19 cellular contexts compared by ENCODE assay signal in the genomic region with DNA sequence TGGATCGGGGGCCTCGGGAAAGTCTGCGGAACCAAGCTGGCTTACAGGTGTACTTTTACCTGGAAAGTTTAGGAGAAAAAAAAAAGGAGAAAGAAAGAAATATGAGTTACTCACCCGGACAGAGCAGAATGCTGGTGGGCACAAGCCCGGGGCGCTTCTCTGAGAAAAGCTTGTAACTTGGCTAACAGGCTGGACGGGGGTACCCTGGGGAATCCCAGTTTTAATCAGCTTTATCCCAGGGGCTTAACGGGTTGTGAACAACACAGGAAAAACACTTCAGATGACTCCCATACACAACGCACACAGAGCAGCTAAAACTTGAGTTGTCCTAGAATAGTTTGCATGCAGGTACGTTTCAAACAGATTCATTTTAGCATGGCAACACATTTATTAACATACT. TPM values are rescaled to one million over a fixed set of nuclear protein-coding genes. Genes with fewer than 3 reads are reported as not detected.
A peak's percentile ranks its signal among the peaks of the same experiment; 100 is the strongest.
DNase-seq lines count a peak whose midpoint lies in the region; ATAC-seq and TF ChIP-seq lines count a peak whose summit lies in the region.
"Had no signal": no experiment of that assay in that cellular context is flagged by ENCODE, and none has a peak within 500 bp of the region (broad histone marks: within the 10 kb centered on the region; RNA-seq: fewer than 3 reads in every experiment).

No MANE protein-coding gene starts in this region.

- H3K4me3 Mint-ChIP-seq in natural killer cell (peak overlapping the region; percentile 42), activated B cell treated with CpG ODN at 0.5 μM for 24 hours (peak overlapping the region; percentile 28)
- H3K4me3 Mint-ChIP-seq in natural killer cell treated with Interleukin-12 subunit alpha and Interleukin-12 subunit beta and Interleukin-15 and Interleukin-18, amount 100 ng/mL, for 72 hours: no peak overlapping the region
- peak overlapping the region in 4 of 10 donors; percentile 13 to 43 (median 20) for H3K4me3 Mint-ChIP-seq in naive thymus-derived CD8-positive, alpha-beta T cell
- H3K4me3 Mint-ChIP-seq: activated CD4-positive, alpha-beta T cell treated with anti-CD3 and anti-CD28 coated beads for 36 hours; dendritic cell treated with granulocyte-macrophage colony-stimulating factor and Interleukin-4, amounts not matched to agents 40 ng/mL and 50 ng/mL, for 4 days had no signal

- H3K9me3 ChIP-seq in body of pancreas: no peaks in the 10 kb centered on the region
- H3K9me3 ChIP-seq: SK-N-SH, testis had no signal

- peaks cover 27% of the 10 kb centered on the region for H3K4me1 ChIP-seq in body of pancreas

- H3K27ac Mint-ChIP-seq in natural killer cell (no peak overlapping the region), activated B cell treated with CpG ODN at 0.5 μM for 24 hours (peak overlapping the region; percentile 18)
- no peak overlapping the region for H3K27ac Mint-ChIP-seq in natural killer cell treated with Interleukin-12 subunit alpha and Interleukin-12 subunit beta and Interleukin-15 and Interleukin-18, amount 100 ng/mL, for 72 hours
- H3K27ac Mint-ChIP-seq in naive thymus-derived CD8-positive, alpha-beta T cell: peak overlapping the region in 8 of 10 donors; percentile 59 to 92 (median 76)
- H3K27ac Mint-ChIP-seq: activated CD4-positive, alpha-beta T cell treated with anti-CD3 and anti-CD28 coated beads for 36 hours; dendritic cell treated with granulocyte-macrophage colony-stimulating factor and Interleukin-4, amounts not matched to agents 40 ng/mL and 50 ng/mL, for 4 days had no signal

- no peaks in the 10 kb centered on the region for H3K9me3 Mint-ChIP-seq in natural killer cell
- H3K9me3 Mint-ChIP-seq in natural killer cell treated with Interleukin-12 subunit alpha and Interleukin-12 subunit beta and Interleukin-15 and Interleukin-18, amount 100 ng/mL, for 72 hours: no peaks in the 10 kb centered on the region
- H3K9me3 Mint-ChIP-seq in activated B cell treated with CpG ODN at 0.5 μM for 24 hours: no peaks in the 10 kb centered on the region
- H3K9me3 Mint-ChIP-seq in naive thymus-derived CD8-positive, alpha-beta T cell: no peaks in the 10 kb centered on the region
- H3K9me3 Mint-ChIP-seq: dendritic cell treated with granulocyte-macrophage colony-stimulating factor and Interleukin-4, amounts not matched to agents 40 ng/mL and 50 ng/mL, for 4 days had no signal

- no peaks in the 10 kb centered on the region for H3K36me3 ChIP-seq in body of pancreas (replicated peaks in 1 of 2; ENCODE audit: insufficient read depth in 1 of 2, low read depth in 2 of 2)

- H3K4me1 Mint-ChIP-seq in natural killer cell (peaks cover 34 to 41% of the 10 kb centered on the region in 2 donors), activated B cell treated with CpG ODN at 0.5 μM for 24 hours (peaks cover 72% of the 10 kb centered on the region)
- peaks cover 52 to 55% of the 10 kb centered on the region in 2 donors for H3K4me1 Mint-ChIP-seq in natural killer cell treated with Interleukin-12 subunit alpha and Interleukin-12 subunit beta and Interleukin-15 and Interleukin-18, amount 100 ng/mL, for 72 hours (ENCODE audit: low read depth in 2 of 2)
- peaks cover 48 to 95% (median 65%) of the 10 kb centered on the region in 4 donors for H3K4me1 Mint-ChIP-seq in naive thymus-derived CD8-positive, alpha-beta T cell

- no peak for ATAC-seq in natural killer cell
- no peak for ATAC-seq in natural killer cell treated with Interleukin-12 subunit alpha and Interleukin-12 subunit beta and Interleukin-15 and Interleukin-18, amount 100 ng/mL, for 72 hours
- ATAC-seq in activated B cell treated with CpG ODN at 0.5 μM for 24 hours (ENCODE audit: low read depth): no peak
- ATAC-seq in naive thymus-derived CD8-positive, alpha-beta T cell: no peak
- no peak for ATAC-seq in body of pancreas
- no peak for ATAC-seq in GM18909 (IDR thresholded peaks at IDR 0.05; ENCODE audit: poor library complexity, unreplicated experiment)
- ATAC-seq: activated CD4-positive, alpha-beta T cell treated with anti-CD3 and anti-CD28 coated beads for 36 hours; left ventricle myocardium superior; right cardiac atrium had no signal

- CTCF ChIA-PET in activated B cell treated with CpG ODN at 0.5 μM for 24 hours (lab: Charles Lee): no interaction called here

- H3K4me3 ChIP-seq in body of pancreas: no peak overlapping the region
- H3K4me3 ChIP-seq: testis had no signal

- intact Hi-C loops in natural killer cell (cut with micrococcal nuclease): no loop called here
- intact Hi-C loops in activated B cell treated with CpG ODN at 0.5 μM for 24 hours (cut with micrococcal nuclease): no loop called here
- intact Hi-C loops in body of pancreas (cut with DNase I): no loop called here

- TF ChIP-seq POLR2A in body of pancreas (IDR thresholded peaks at IDR 0.05): no peak

- H3K27me3 ChIP-seq in body of pancreas: no peaks in the 10 kb centered on the region
- H3K27me3 ChIP-seq: testis had no signal

- H3K36me3 Mint-ChIP-seq in natural killer cell: no peaks in the 10 kb centered on the region
- no peaks in the 10 kb centered on the region for H3K36me3 Mint-ChIP-seq in natural killer cell treated with Interleukin-12 subunit alpha and Interleukin-12 subunit beta and Interleukin-15 and Interleukin-18, amount 100 ng/mL, for 72 hours
- peaks cover 29% of the 10 kb centered on the region for H3K36me3 Mint-ChIP-seq in activated B cell treated with CpG ODN at 0.5 μM for 24 hours (ENCODE audit: low read depth)
- no peaks in the 10 kb centered on the region for H3K36me3 Mint-ChIP-seq in naive thymus-derived CD8-positive, alpha-beta T cell

- H3K27ac ChIP-seq in body of pancreas: no peak overlapping the region

- 92 to 95% methylated on average over 8 to 10 of the region's 10 CpGs for WGBS in body of pancreas, 2 donors

- no peaks in the 10 kb centered on the region for H3K27me3 Mint-ChIP-seq in natural killer cell (ENCODE audit: low read depth in 2 of 2)
- H3K27me3 Mint-ChIP-seq in natural killer cell treated with Interleukin-12 subunit alpha and Interleukin-12 subunit beta and Interleukin-15 and Interleukin-18, amount 100 ng/mL, for 72 hours: peaks cover 0 to 6% of the 10 kb centered on the region in 2 donors
- no peaks in the 10 kb centered on the region for H3K27me3 Mint-ChIP-seq in activated B cell treated with CpG ODN at 0.5 μM for 24 hours
- no peaks in the 10 kb centered on the region for H3K27me3 Mint-ChIP-seq in naive thymus-derived CD8-positive, alpha-beta T cell

- DNase-seq in natural killer cell (no peak), activated B cell treated with CpG ODN at 0.5 μM for 24 hours (no peak), NCI-H1417 (lab: John Stamatoyannopoulos, UW) (no peak), body of pancreas (no peak)
- DNase-seq in natural killer cell treated with Interleukin-12 subunit alpha and Interleukin-12 subunit beta and Interleukin-15 and Interleukin-18, amount 100 ng/mL, for 72 hours (ENCODE audit: low spot score): no peak
- DNase-seq in naive thymus-derived CD8-positive, alpha-beta T cell: peak in 1 of 10 donors; percentile 11
- no peak for DNase-seq in activated T-cell treated with anti-CD3 and anti-CD28 coated beads, Interleukin-2, amount 50 U/mL, for 48 hours
- DNase-seq: activated CD4-positive, alpha-beta T cell treated with anti-CD3 and anti-CD28 coated beads for 36 hours; activated CD8-positive, alpha-beta memory T cell treated with anti-CD3 and anti-CD28 coated beads, Interleukin-2, amount 50 U/mL, for 4 hours; activated effector memory CD4-positive, alpha-beta T cell treated with anti-CD3 and anti-CD28 coated beads, Interleukin-2, amount 50 U/mL, for 16 hours; left ventricle myocardium superior; NCI-H1105; NCI-H510A; SK-N-SH; stimulated activated CD4-positive, alpha-beta T cell treated with anti-CD3 and anti-CD28 coated beads, Interleukin-15, amount 100 ng/mL, for 24 hours had no signal

- TF ChIP-seq CTCF in natural killer cell (IDR thresholded peaks at IDR 0.05) (no peak), activated B cell treated with CpG ODN at 0.5 μM for 24 hours (IDR thresholded peaks at IDR 0.05) (no peak), body of pancreas (IDR thresholded peaks at IDR 0.05) (no peak)

- POLR2A ChIA-PET in activated B cell treated with CpG ODN at 0.5 μM for 24 hours (lab: Charles Lee): interaction anchor here (0.5 to 18.5 kb wide), 15 partner anchors 9 to 261 kb away, joined by 3 to 828 read pairs (median 4); a partner anchor contains a TSS
- POLR2A ChIA-PET in naive thymus-derived CD8-positive, alpha-beta T cell (lab: Charles Lee): interaction anchor here (0.7 to 34.9 kb wide), 4 partner anchors 8 to 28 kb away, joined by 3 to 4622 read pairs (median 452); a partner anchor contains a TSS

RNA-seq across cellular contexts. Expression of a gene that starts 37.3 kb away (rescaled TPM):
- 100 to 1,000 TPM; 246 to 645 (median 377) TPM for total RNA-seq in natural killer cell
- total RNA-seq in natural killer cell treated with Interleukin-12 subunit alpha and Interleukin-12 subunit beta and Interleukin-15 and Interleukin-18, amount 100 ng/mL, for 72 hours: 1 to 10 TPM; 3.4 to 6.7 TPM
- total RNA-seq in activated B cell treated with CpG ODN at 0.5 μM for 24 hours: 76.8 and 87.6 TPM in 2 replicates
- total RNA-seq in naive thymus-derived CD8-positive, alpha-beta T cell: 100 to 1,000 TPM; 386 to 393 TPM
- 100 to 1,000 TPM; 115 to 216 (median 166) TPM for polyA plus RNA-seq in naive thymus-derived CD8-positive, alpha-beta T cell
- 10 to 100 TPM; 13.2 to 42.2 TPM for total RNA-seq in body of pancreas

Comparison
In these comparisons a context has a peak if more than half of its experiments do, and no peak if none do; other contexts are left out.
1. H3K27ac Mint-ChIP-seq: peak in activated B cell treated with CpG ODN at 0.5 μM for 24 hours (single experiment) and naive thymus-derived CD8-positive, alpha-beta T cell (8 of 10); none in natural killer cell (0 of 2) and natural killer cell treated with Interleukin-12 subunit alpha and Interleukin-12 subunit beta and Interleukin-15 and Interleukin-18, amount 100 ng/mL, for 72 hours (0 of 2).